ENCODE assay signal across 18 cellular contexts in the genomic region with DNA sequence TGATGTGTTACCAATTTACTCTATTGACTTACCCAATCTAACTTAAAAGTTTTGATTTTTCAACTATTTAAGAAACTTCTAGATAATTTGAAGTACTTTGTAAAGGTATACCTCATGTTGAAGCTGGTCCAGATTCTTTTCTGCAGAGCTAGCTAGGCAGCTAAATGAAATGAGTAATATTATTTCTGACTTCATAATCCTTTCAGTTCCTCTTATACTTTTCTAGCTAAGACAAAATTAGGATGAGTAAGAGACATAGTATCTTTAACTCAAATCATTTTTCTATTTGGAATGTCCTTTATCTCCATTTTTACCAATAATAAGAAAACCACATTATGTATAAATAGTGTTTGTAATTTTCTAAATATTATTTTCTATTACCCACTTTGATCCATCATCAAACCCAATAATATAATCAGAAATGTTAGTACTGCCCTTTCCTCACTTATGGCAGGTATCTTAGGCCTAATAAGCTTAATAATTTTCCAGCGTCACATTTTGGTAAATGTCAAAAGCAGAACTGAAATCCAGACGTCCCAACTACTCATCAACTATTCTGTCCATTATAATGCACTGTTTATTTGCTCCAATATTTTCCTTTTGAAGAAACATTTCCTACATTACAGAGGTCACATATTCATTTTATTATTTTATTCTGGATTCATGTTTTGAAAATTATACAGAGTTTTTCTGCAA.
DNase-seq lines count a peak whose midpoint lies in the region; ATAC-seq and TF ChIP-seq lines count a peak whose summit lies in the region.
"Had no signal": no experiment of that assay in that cellular context is flagged by ENCODE, and none has a peak within 500 bp of the region (broad histone marks: within the 10 kb centered on the region; RNA-seq: fewer than 3 reads in every experiment).

No MANE protein-coding gene starts in this region.

- no peak overlapping the region for H2BK5ac ChIP-seq in mesenchymal stem cell (ENCODE audit: low read depth, low read length, poor library complexity, severe bottlenecking)

- H3K4me1 Mint-ChIP-seq in activated CD8-positive, alpha-beta memory T cell treated with anti-CD3 and anti-CD28 coated beads, Interleukin-2, amount 10 ng/mL, durations not matched to agents 7 days and 5 days, result no peaks in the 10 kb centered on the region
- H3K4me1 Mint-ChIP-seq: CD4-positive, alpha-beta memory T cell had no signal

- H3K27ac Mint-ChIP-seq in activated CD8-positive, alpha-beta memory T cell treated with anti-CD3 and anti-CD28 coated beads, Interleukin-2, amount 10 ng/mL, durations not matched to agents 7 days and 5 days, result no peak overlapping the region
- H3K27ac Mint-ChIP-seq: CD4-positive, alpha-beta memory T cell had no signal

- H2AK5ac ChIP-seq in mesenchymal stem cell (ENCODE audit: low read length, severe bottlenecking), result no peak overlapping the region

- no peaks in the 10 kb centered on the region for H3K36me3 Mint-ChIP-seq in activated CD8-positive, alpha-beta memory T cell treated with anti-CD3 and anti-CD28 coated beads, Interleukin-2, amount 10 ng/mL, durations not matched to agents 7 days and 5 days
- H3K36me3 Mint-ChIP-seq: CD4-positive, alpha-beta memory T cell had no signal

- H3K14ac ChIP-seq in mesenchymal stem cell (ENCODE audit: low read length in 2 of 2), result no peak overlapping the region

- no peaks in the 10 kb centered on the region for H3K27me3 Mint-ChIP-seq in activated CD8-positive, alpha-beta memory T cell treated with anti-CD3 and anti-CD28 coated beads, Interleukin-2, amount 10 ng/mL, durations not matched to agents 7 days and 5 days
- H3K27me3 Mint-ChIP-seq: CD4-positive, alpha-beta memory T cell had no signal

- ATAC-seq in GM18519 (IDR thresholded peaks at IDR 0.05; ENCODE audit: low FRiP score, unreplicated experiment) (peak; percentile 78), GM21717 (IDR thresholded peaks at IDR 0.05; ENCODE audit: unreplicated experiment) (peak; percentile 68), HG03103 (IDR thresholded peaks at IDR 0.05; ENCODE audit: low read depth, unreplicated experiment) (peak; percentile 65)
- no peak for ATAC-seq in activated CD8-positive, alpha-beta memory T cell treated with anti-CD3 and anti-CD28 coated beads, Interleukin-2, amount 10 ng/mL, durations not matched to agents 7 days and 5 days
- ATAC-seq: esophagus mucosa, gastrocnemius medialis, right cardiac atrium had no signal

- H3K4me3 ChIP-seq in epithelial cell of esophagus (ENCODE audit: low read length), result no peak overlapping the region
- H3K4me3 ChIP-seq in mesenchymal stem cell (ENCODE audit: insufficient read depth in 1 of 2, low read depth in 1 of 2, low read length in 2 of 2), result no peak overlapping the region
- H3K4me3 ChIP-seq: dorsolateral prefrontal cortex, gastrocnemius medialis had no signal

- H3K18ac ChIP-seq in mesenchymal stem cell (ENCODE audit: low read depth in 1 of 2, low read length in 2 of 2), result no peak overlapping the region

- no peak overlapping the region for H3K23ac ChIP-seq in mesenchymal stem cell (ENCODE audit: low read length in 2 of 2)

- H2BK120ac ChIP-seq in mesenchymal stem cell (ENCODE audit: low read depth, low read length), result no peak overlapping the region

- no peak overlapping the region for H3K4ac ChIP-seq in mesenchymal stem cell (ENCODE audit: low read depth in 1 of 2, low read length in 2 of 2)

- no peak overlapping the region for H3K27ac ChIP-seq in mesenchymal stem cell (ENCODE audit: low read length, poor library complexity, severe bottlenecking)
- H3K27ac ChIP-seq: dorsolateral prefrontal cortex, gastrocnemius medialis had no signal

- H4K8ac ChIP-seq in mesenchymal stem cell (ENCODE audit: low read length), result no peak overlapping the region

- no peaks in the 10 kb centered on the region for H3K79me1 ChIP-seq in mesenchymal stem cell (replicated peaks; ENCODE audit: low read length, poor library complexity, severe bottlenecking)

- CTCF ChIA-PET in activated CD8-positive, alpha-beta memory T cell treated with anti-CD3 and anti-CD28 coated beads, Interleukin-2, amount 10 ng/mL, durations not matched to agents 7 days and 5 days (lab: Charles Lee), result no interaction called here

- no peaks in the 10 kb centered on the region for H3K4me1 ChIP-seq in mesenchymal stem cell (ENCODE audit: control insufficient read depth, insufficient read depth, low read depth, low read length)
- H3K4me1 ChIP-seq: gastrocnemius medialis had no signal

- peak; percentile 41 for DNase-seq in epithelial cell of esophagus (ENCODE audit: low read depth)
- no peak for DNase-seq in NOMO-1 (lab: John Stamatoyannopoulos, UW; ENCODE audit: unreplicated experiment in 2 of 2)
- DNase-seq in activated CD8-positive, alpha-beta memory T cell treated with anti-CD3 and anti-CD28 coated beads, Interleukin-2, amount 10 ng/mL, durations not matched to agents 7 days and 5 days, result no peak
- DNase-seq in mesenchymal stem cell, result no peak
- DNase-seq: activated gamma-delta T cell treated with Interleukin-2 at 50 U/mL for 16 hours; caudate nucleus; CD4-positive, alpha-beta memory T cell; dorsolateral prefrontal cortex; gastrocnemius medialis; KG1; mammary epithelial cell; NCI-H2029; NCI-H446; right cardiac atrium had no signal

- H2AFZ ChIP-seq in mesenchymal stem cell (ENCODE audit: low read depth, low read length), result no peak overlapping the region

- H3K9me3 Mint-ChIP-seq in activated CD8-positive, alpha-beta memory T cell treated with anti-CD3 and anti-CD28 coated beads, Interleukin-2, amount 10 ng/mL, durations not matched to agents 7 days and 5 days (ENCODE audit: low read depth), result no peaks in the 10 kb centered on the region

- no peak overlapping the region for H4K91ac ChIP-seq in mesenchymal stem cell (ENCODE audit: low read length)

- TF ChIP-seq CTCF in epithelial cell of esophagus (IDR thresholded peaks at IDR 0.05; ENCODE audit: insufficient read depth, low read depth, low read length, missing control alignments), result no peak

- H2BK15ac ChIP-seq in mesenchymal stem cell (ENCODE audit: low read depth, poor library complexity, severe bottlenecking), result no peak overlapping the region

- 75% methylated on average over 2 of the region's 2 CpGs for WGBS in mesenchymal stem cell

- H2BK12ac ChIP-seq in mesenchymal stem cell (ENCODE audit: low read length in 2 of 2), result no peak overlapping the region

- no peaks in the 10 kb centered on the region for H3K9me3 ChIP-seq in mesenchymal stem cell (ENCODE audit: control insufficient read depth, low read length)
- H3K9me3 ChIP-seq: gastrocnemius medialis had no signal

- H3K4me2 ChIP-seq in mesenchymal stem cell (ENCODE audit: low read length, poor library complexity, severe bottlenecking), result no peak overlapping the region

- H3K36me3 ChIP-seq in mesenchymal stem cell (ENCODE audit: control insufficient read depth in 1 of 2, insufficient read depth in 2 of 2, low read depth in 1 of 2, low read length in 2 of 2), result no peaks in the 10 kb centered on the region
- H3K36me3 ChIP-seq: gastrocnemius medialis had no signal

- H3K27me3 ChIP-seq in mesenchymal stem cell (ENCODE audit: control insufficient read depth in 1 of 2, insufficient read depth in 1 of 2, low read length in 2 of 2), result no peaks in the 10 kb centered on the region
- H3K27me3 ChIP-seq: gastrocnemius medialis had no signal

- no peak overlapping the region for H3K9ac ChIP-seq in mesenchymal stem cell (ENCODE audit: low read length)

- H3K4me3 Mint-ChIP-seq in activated CD8-positive, alpha-beta memory T cell treated with anti-CD3 and anti-CD28 coated beads, Interleukin-2, amount 10 ng/mL, durations not matched to agents 7 days and 5 days, result no peak overlapping the region
- H3K4me3 Mint-ChIP-seq: CD4-positive, alpha-beta memory T cell had no signal
